In genomic region chr18:29164020-29164706, GRCh38 we compare ENCODE assay signal across 1 cellular context.
TF ChIP-seq lines count a peak whose summit lies in the region.

No MANE protein-coding gene starts in this region.

TF ChIP-seq in HCT116, 20 proteins besides CTCF, POLR2A, EP300 and RAD21 (continued from another document):
- TF ChIP-seq JUND (IDR thresholded peaks at IDR 0.05) (peak; percentile 90), ZNF274 (IDR thresholded peaks at IDR 0.05; ENCODE audit: low read depth, low read length) (no peak)
